In the genomic region with DNA sequence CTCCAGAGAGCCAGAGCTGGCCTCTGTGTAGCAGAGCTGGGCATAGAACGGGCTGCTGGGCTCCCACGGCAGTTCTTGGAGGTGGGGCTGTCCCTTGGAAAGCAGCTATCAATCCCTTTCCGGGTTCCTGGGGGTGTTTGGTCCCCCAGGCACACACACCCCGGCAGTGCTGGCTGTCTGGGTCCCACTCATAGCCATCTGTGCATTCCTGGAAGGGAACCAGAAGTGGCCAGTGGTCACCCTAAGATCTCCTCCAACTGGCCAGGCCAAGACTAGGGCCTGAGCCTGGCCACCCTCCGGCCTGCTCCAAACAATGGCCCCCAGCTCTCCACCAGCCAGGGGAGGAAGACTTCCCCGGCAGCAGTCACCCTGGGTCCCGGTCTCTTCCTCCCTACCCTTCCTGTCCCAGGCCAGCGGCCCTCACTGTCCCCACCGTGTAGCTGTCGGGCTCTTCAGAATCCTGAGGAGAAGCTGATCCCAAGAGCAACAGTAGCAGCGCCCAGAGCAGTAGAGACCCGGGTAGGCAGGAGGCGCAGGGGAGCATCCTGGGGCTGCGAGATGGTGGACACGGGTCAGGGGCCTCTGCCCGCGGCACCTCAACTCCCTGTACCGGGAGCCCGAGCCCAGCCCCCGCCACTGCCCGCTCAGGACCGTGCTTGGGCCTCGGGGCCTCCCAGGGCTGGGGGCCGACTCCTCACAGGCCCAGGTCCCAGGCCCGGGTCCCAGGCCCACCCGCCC, we compare ENCODE assay signal across 1 cellular context.
TF ChIP-seq lines count a peak whose summit lies in the region.

No MANE protein-coding gene starts in this region.

TF ChIP-seq in SK-N-SH, 30 proteins besides CTCF, POLR2A, EP300 and RAD21 (continued from another document):
- TF ChIP-seq MAX (IDR thresholded peaks at IDR 0.05; ENCODE audit: low read depth) (no peak), ELF1 (IDR thresholded peaks at IDR 0.05) (no peak), FOXM1 (IDR thresholded peaks at IDR 0.05; ENCODE audit: low read depth) (no peak)
